Comparison of ENCODE assay signal across 1 cellular context in the genomic region with DNA sequence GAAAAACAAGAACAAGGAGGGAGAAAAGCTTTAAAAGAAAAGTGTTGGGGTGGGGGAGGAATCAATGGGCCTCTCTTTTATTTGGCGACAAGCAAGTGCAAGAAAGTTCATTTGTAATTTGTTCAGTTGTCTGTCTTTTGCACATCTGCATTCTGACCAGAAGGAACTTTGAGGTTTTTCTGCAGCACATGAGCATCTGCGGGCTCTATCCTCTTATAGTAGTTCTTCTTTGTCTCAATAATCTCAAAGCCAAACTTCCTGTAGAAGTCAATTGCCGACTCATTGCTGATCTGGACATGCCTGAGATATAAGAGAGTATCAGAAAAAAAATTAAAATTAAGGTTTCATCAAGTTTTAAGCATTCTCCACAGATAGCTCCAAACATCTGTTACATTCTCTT.
TF ChIP-seq lines count a peak whose summit lies in the region.

No MANE protein-coding gene starts in this region.

TF ChIP-seq in K562, 482 proteins besides CTCF, POLR2A, EP300 and RAD21:
- no peak for TF ChIP-seq SLC30A9 (CRISPR knock-in tag; IDR thresholded peaks at IDR 0.05)
- TF ChIP-seq, protein P1, sequence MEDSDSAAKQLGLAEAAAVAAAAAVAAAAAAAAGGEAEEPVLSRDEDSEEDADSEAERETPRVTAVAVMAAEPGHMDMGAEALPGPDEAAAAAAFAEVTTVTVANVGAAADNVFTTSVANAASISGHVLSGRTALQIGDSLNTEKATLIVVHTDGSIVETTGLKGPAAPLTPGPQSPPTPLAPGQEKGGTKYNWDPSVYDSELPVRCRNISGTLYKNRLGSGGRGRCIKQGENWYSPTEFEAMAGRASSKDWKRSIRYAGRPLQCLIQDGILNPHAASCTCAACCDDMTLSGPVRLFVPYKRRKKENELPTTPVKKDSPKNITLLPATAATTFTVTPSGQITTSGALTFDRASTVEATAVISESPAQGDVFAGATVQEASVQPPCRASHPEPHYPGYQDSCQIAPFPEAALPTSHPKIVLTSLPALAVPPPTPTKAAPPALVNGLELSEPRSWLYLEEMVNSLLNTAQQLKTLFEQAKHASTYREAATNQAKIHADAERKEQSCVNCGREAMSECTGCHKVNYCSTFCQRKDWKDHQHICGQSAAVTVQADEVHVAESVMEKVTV (CRISPR knock-in tag; IDR thresholded peaks at IDR 0.05) = no peak
- TF ChIP-seq NFE2 (IDR thresholded peaks at IDR 0.05; ENCODE audit: low read depth) = 0 out of 2 replicates have a peak, but pooled peaks have one; percentile 14
- no peak for TF ChIP-seq KLF10 (CRISPR knock-in tag; IDR thresholded peaks at IDR 0.05)
- TF ChIP-seq, protein P2, sequence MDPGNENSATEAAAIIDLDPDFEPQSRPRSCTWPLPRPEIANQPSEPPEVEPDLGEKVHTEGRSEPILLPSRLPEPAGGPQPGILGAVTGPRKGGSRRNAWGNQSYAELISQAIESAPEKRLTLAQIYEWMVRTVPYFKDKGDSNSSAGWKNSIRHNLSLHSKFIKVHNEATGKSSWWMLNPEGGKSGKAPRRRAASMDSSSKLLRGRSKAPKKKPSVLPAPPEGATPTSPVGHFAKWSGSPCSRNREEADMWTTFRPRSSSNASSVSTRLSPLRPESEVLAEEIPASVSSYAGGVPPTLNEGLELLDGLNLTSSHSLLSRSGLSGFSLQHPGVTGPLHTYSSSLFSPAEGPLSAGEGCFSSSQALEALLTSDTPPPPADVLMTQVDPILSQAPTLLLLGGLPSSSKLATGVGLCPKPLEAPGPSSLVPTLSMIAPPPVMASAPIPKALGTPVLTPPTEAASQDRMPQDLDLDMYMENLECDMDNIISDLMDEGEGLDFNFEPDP (CRISPR knock-in tag; IDR thresholded peaks at IDR 0.05) = no peak
- TF ChIP-seq ZNF165 (CRISPR knock-in tag; IDR thresholded peaks at IDR 0.05; ENCODE audit: borderline replicate concordance) = no peak
- no peak for TF ChIP-seq HEY1 (CRISPR knock-in tag; IDR thresholded peaks at IDR 0.05; ENCODE audit: borderline replicate concordance)
TF ChIP-seq in K562: peak in this region for 1.
